In the genomic region with DNA sequence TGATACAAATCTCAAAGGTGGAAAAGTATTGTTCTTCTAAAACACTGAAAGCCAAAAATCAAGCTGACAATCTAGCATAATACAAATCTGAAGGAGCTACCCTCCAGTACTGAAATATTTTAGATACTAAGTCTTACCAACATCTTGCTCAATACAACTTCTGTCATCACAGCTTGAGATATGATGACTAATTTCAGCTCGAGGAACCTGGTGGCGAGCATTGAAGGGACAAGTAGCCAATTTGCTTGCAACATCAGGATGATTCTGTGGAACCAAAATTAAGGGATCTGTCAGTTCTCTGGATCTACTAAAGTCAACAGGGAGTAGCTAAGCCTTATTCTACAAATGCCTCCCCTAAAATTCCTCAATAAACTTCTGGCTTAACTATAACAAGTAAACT, we compare ENCODE assay signal across 15 cellular contexts. TPM values are rescaled to one million over a fixed set of nuclear protein-coding genes. Genes with fewer than 3 reads are reported as not detected.
A peak's percentile ranks its signal among the peaks of the same experiment; 100 is the strongest.
DNase-seq lines count a peak whose midpoint lies in the region; ATAC-seq and TF ChIP-seq lines count a peak whose summit lies in the region.
"Had no signal": no experiment of that assay in that cellular context is flagged by ENCODE, and none has a peak within 500 bp of the region (broad histone marks: within the 10 kb centered on the region; RNA-seq: fewer than 3 reads in every experiment).

No MANE protein-coding gene starts in this region.

- TF ChIP-seq CTCF in adrenal gland (IDR thresholded peaks at IDR 0.05) (peak in 2 of 6 experiments; percentile 11 to 14), tibial artery (IDR thresholded peaks at IDR 0.05) (peak in 1 of 2 experiments; percentile 31)

- WGBS in adrenal gland, 4 donors: 9 to 27% (median 18%) methylated on average over 2 of the region's 2 CpGs

- H3K9me3 ChIP-seq in adrenal gland (replicated peaks in 1 of 3) (no peaks in the 10 kb centered on the region), tibial artery (no peaks in the 10 kb centered on the region)

- ATAC-seq in activated CD4-positive, alpha-beta T cell treated with anti-CD3 and anti-CD28 coated beads for 36 hours: no peak
- peak; percentile 50 to 79 for ATAC-seq in left cardiac atrium
- ATAC-seq in HG02610 (IDR thresholded peaks at IDR 0.05; ENCODE audit: unreplicated experiment): no peak

- peaks cover 5% of the 10 kb centered on the region for H3K27me3 Mint-ChIP-seq in activated CD4-positive, alpha-beta T cell treated with anti-CD3 and anti-CD28 coated beads for 36 hours
- H3K27me3 Mint-ChIP-seq in activated naive CD4-positive, alpha-beta T cell treated with anti-CD3 and anti-CD28 coated beads, Interleukin-2, amount 10 ng/mL, durations not matched to agents 7 days and 5 days: peaks cover 14% of the 10 kb centered on the region

- H3K4me3 ChIP-seq in adrenal gland: no peak overlapping the region
- H3K4me3 ChIP-seq in tibial artery: no peak overlapping the region

- H3K4me1 ChIP-seq in adrenal gland (replicated peaks in 1 of 2) (no peaks in the 10 kb centered on the region), tibial artery (peaks cover 0 to 29% (median 0%) of the 10 kb centered on the region in 4 donors)

- intact Hi-C loops in activated CD4-positive, alpha-beta T cell treated with anti-CD3 and anti-CD28 coated beads for 36 hours (cut with DNase I, micrococcal nuclease): no loop called here
- intact Hi-C loops in adrenal gland (cut with DNase I) (no loop called here), left cardiac atrium (cut with DNase I) (no loop called here), tibial artery (cut with DNase I; ENCODE audit: low total_unique reads) (no loop called here)

- H3K36me3 ChIP-seq in adrenal gland (replicated peaks in 1 of 2) (no peaks in the 10 kb centered on the region), tibial artery (no peaks in the 10 kb centered on the region)

- no peaks in the 10 kb centered on the region for H3K36me3 Mint-ChIP-seq in activated CD4-positive, alpha-beta T cell treated with anti-CD3 and anti-CD28 coated beads for 36 hours (ENCODE audit: low read depth)
- H3K36me3 Mint-ChIP-seq in activated naive CD4-positive, alpha-beta T cell treated with anti-CD3 and anti-CD28 coated beads, Interleukin-2, amount 10 ng/mL, durations not matched to agents 7 days and 5 days: no peaks in the 10 kb centered on the region

- no peak overlapping the region for H3K27ac Mint-ChIP-seq in activated CD4-positive, alpha-beta T cell treated with anti-CD3 and anti-CD28 coated beads for 36 hours
- no peak overlapping the region for H3K27ac Mint-ChIP-seq in activated naive CD4-positive, alpha-beta T cell treated with anti-CD3 and anti-CD28 coated beads, Interleukin-2, amount 10 ng/mL, durations not matched to agents 7 days and 5 days
- H3K27ac Mint-ChIP-seq: activated CD4-positive, alpha-beta T cell treated with anti-CD3 and anti-CD28 coated beads, Interleukin-2, amount 10 ng/mL, durations not matched to agents 7 days and 5 days; nephron had no signal

- peak; percentile 9 for DNase-seq in activated CD4-positive, alpha-beta T cell treated with anti-CD3 and anti-CD28 coated beads for 36 hours
- DNase-seq in activated CD4-positive, alpha-beta T cell treated with anti-CD3 and anti-CD28 coated beads, Interleukin-2, amount 50 U/mL, for 48 hours: no peak
- DNase-seq in adrenal gland: peak in 6 of 7 donors; percentile 45 to 73 (median 63)
- DNase-seq in left cardiac atrium: peak; percentile 51
- peak; percentile 81 to 83 for DNase-seq in tibial artery
- no peak for DNase-seq in activated naive CD4-positive, alpha-beta T cell treated with anti-CD3 and anti-CD28 coated beads, Interleukin-2, amount 10 ng/mL, durations not matched to agents 7 days and 5 days
- no peak for DNase-seq in cortex of kidney (lab: John Stamatoyannopoulos, UW)
- DNase-seq: activated CD4-positive, alpha-beta T cell treated with anti-CD3 and anti-CD28 coated beads, Interleukin-2, amount 10 ng/mL, durations not matched to agents 7 days and 5 days; effector CD4-positive, alpha-beta T cell; NCI-H524 treated with DMSO at 0.1 percent for 48 hours; stimulated activated CD4-positive, alpha-beta T cell treated with anti-CD3 and anti-CD28 coated beads, Interleukin-15, amount 100 ng/mL, for 24 hours; SW 1271 had no signal

- CTCF ChIA-PET in activated CD4-positive, alpha-beta T cell treated with anti-CD3 and anti-CD28 coated beads for 36 hours (lab: Charles Lee): interaction anchor here (0.7 to 5.3 kb wide), 7 partner anchors 23 to 411 kb away, joined by 3 to 28 read pairs (median 3); no protein-coding TSS in a partner anchor
- CTCF ChIA-PET in activated naive CD4-positive, alpha-beta T cell treated with anti-CD3 and anti-CD28 coated beads, Interleukin-2, amount 10 ng/mL, durations not matched to agents 7 days and 5 days (lab: Charles Lee): interaction anchor here (0.6 to 1.7 kb wide), 2 partner anchors 64 to 169 kb away, joined by 3 to 6 read pairs; no protein-coding TSS in a partner anchor

- peaks cover 7% of the 10 kb centered on the region for H3K4me1 Mint-ChIP-seq in activated CD4-positive, alpha-beta T cell treated with anti-CD3 and anti-CD28 coated beads for 36 hours
- no peaks in the 10 kb centered on the region for H3K4me1 Mint-ChIP-seq in activated naive CD4-positive, alpha-beta T cell treated with anti-CD3 and anti-CD28 coated beads, Interleukin-2, amount 10 ng/mL, durations not matched to agents 7 days and 5 days
- H3K4me1 Mint-ChIP-seq: activated CD4-positive, alpha-beta T cell treated with anti-CD3 and anti-CD28 coated beads, Interleukin-2, amount 10 ng/mL, durations not matched to agents 7 days and 5 days had no signal

- no peak overlapping the region for H3K4me3 Mint-ChIP-seq in activated CD4-positive, alpha-beta T cell treated with anti-CD3 and anti-CD28 coated beads for 36 hours
- no peak overlapping the region for H3K4me3 Mint-ChIP-seq in activated naive CD4-positive, alpha-beta T cell treated with anti-CD3 and anti-CD28 coated beads, Interleukin-2, amount 10 ng/mL, durations not matched to agents 7 days and 5 days
- H3K4me3 Mint-ChIP-seq: activated CD4-positive, alpha-beta T cell treated with anti-CD3 and anti-CD28 coated beads, Interleukin-2, amount 10 ng/mL, durations not matched to agents 7 days and 5 days; nephron had no signal

- H3K27ac ChIP-seq in adrenal gland: no peak overlapping the region
- no peak overlapping the region for H3K27ac ChIP-seq in tibial artery

- peaks cover 14% of the 10 kb centered on the region for H3K27me3 ChIP-seq in adrenal gland
- H3K27me3 ChIP-seq in tibial artery: no peaks in the 10 kb centered on the region

- H3K9me3 Mint-ChIP-seq in activated CD4-positive, alpha-beta T cell treated with anti-CD3 and anti-CD28 coated beads for 36 hours (ENCODE audit: low read depth): no peaks in the 10 kb centered on the region
- H3K9me3 Mint-ChIP-seq in activated naive CD4-positive, alpha-beta T cell treated with anti-CD3 and anti-CD28 coated beads, Interleukin-2, amount 10 ng/mL, durations not matched to agents 7 days and 5 days: no peaks in the 10 kb centered on the region
- H3K9me3 Mint-ChIP-seq: activated CD4-positive, alpha-beta T cell treated with anti-CD3 and anti-CD28 coated beads, Interleukin-2, amount 10 ng/mL, durations not matched to agents 7 days and 5 days; nephron had no signal

- POLR2A ChIA-PET in activated CD4-positive, alpha-beta T cell treated with anti-CD3 and anti-CD28 coated beads for 36 hours (lab: Charles Lee): no interaction called here

- no peak for TF ChIP-seq POLR2A in adrenal gland (IDR thresholded peaks at IDR 0.05)

RNA-seq across cellular contexts. Expression of a gene that starts 10.4 kb away (rescaled TPM):
- 1 to 10 TPM; 6.8 to 7.2 TPM for total RNA-seq in activated CD4-positive, alpha-beta T cell treated with anti-CD3 and anti-CD28 coated beads for 36 hours
- under 1 TPM in 3 of 8 donors, not detected in 5; 0.50 to 0.90 (median 0.61) TPM for total RNA-seq in adrenal gland
- polyA plus RNA-seq in adrenal gland: 1 to 10 TPM in 1 of 3 donors, under 1 TPM in 1, not detected in 1; 0.37 to 2.2 TPM
- total RNA-seq in left cardiac atrium: 1 to 10 TPM in 1 of 2 donors, not detected in 1; 1.0 TPM
- total RNA-seq: G401 had no signal

RNA-seq across cellular contexts. Expression of a gene that starts 34.5 kb away (rescaled TPM):
- total RNA-seq in activated CD4-positive, alpha-beta T cell treated with anti-CD3 and anti-CD28 coated beads for 36 hours: 100 to 1,000 TPM; 131 to 174 TPM
- total RNA-seq in adrenal gland (10 to 100 TPM; 10.1 to 61.4 (median 32.4) TPM), left cardiac atrium (10 to 100 TPM; 13.7 to 24.9 TPM)
- 10 to 100 TPM in 1 of 3 donors, 1 to 10 TPM in 2; 5.2 to 11.8 (median 6.8) TPM for polyA plus RNA-seq in adrenal gland
- total RNA-seq: G401 had no signal

RNA-seq across cellular contexts. Expression of a gene that starts 44.0 kb away (rescaled TPM):
- 10 to 100 TPM; 38.6 to 58.0 TPM for total RNA-seq in activated CD4-positive, alpha-beta T cell treated with anti-CD3 and anti-CD28 coated beads for 36 hours
- total RNA-seq in adrenal gland (100 to 1,000 TPM in 3 of 8 donors, 10 to 100 TPM in 5; 64.9 to 141 (median 75.9) TPM), left cardiac atrium (100 to 1,000 TPM in 1 of 2 donors, 10 to 100 TPM in 1; 45.7 to 133 TPM)
- polyA plus RNA-seq in adrenal gland: 100 to 1,000 TPM in 1 of 3 donors, 10 to 100 TPM in 2; 52.2 to 118 (median 56.7) TPM

Comparison
In these comparisons a context has a peak if more than half of its experiments do, and no peak if none do; other contexts are left out.
1. DNase-seq: peak in activated CD4-positive, alpha-beta T cell treated with anti-CD3 and anti-CD28 coated beads for 36 hours (single experiment), adrenal gland (6 of 7), left cardiac atrium (single experiment) and tibial artery (2 of 2); none in activated CD4-positive, alpha-beta T cell treated with anti-CD3 and anti-CD28 coated beads, Interleukin-2, amount 50 U/mL, for 48 hours (0 of 2), activated naive CD4-positive, alpha-beta T cell treated with anti-CD3 and anti-CD28 coated beads, Interleukin-2, amount 10 ng/mL, durations not matched to agents 7 days and 5 days (single experiment) and cortex of kidney (single experiment).
2. ATAC-seq: peak in left cardiac atrium (2 of 2); none in activated CD4-positive, alpha-beta T cell treated with anti-CD3 and anti-CD28 coated beads for 36 hours (single experiment) and HG02610 (single experiment).